ENCODE assay signal across 8 cellular contexts in the genomic region with DNA sequence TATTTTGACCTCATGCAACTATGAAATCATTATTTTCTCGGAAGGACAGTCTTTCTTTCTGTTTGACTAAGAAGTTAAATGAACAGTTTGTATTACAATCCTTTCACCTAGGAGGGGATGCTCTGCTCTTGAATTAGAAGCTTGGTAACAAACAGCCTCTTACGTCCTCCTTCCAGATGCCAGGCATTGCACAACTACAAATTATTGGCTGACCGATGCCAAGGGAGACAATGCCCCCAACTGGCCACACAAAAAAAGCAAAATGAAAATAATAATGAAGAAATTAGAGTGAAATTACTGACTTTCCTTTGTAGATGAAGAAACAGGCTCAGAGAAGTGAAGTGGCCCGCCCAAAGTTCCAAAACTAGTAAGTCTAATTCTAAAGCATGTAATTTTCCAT.
DNase-seq lines count a peak whose midpoint lies in the region; ATAC-seq, FAIRE-seq and TF ChIP-seq lines count a peak whose summit lies in the region.

No MANE protein-coding gene starts in this region.

- TF ChIP-seq CTCF in OCI-LY7 (conservative IDR thresholded peaks at IDR 0.05; ENCODE audit: low read length) (peak; percentile 66), fibroblast of pulmonary artery (IDR thresholded peaks at IDR 0.05; ENCODE audit: low read length, missing control alignments) (peak; percentile 37), retinal pigment epithelial cell (conservative IDR thresholded peaks at IDR 0.05; ENCODE audit: low read depth, low read length) (peak; percentile 60), ascending aorta (IDR thresholded peaks at IDR 0.05) (no peak)

- POLR2A ChIA-PET in OCI-LY7 (lab: Charles Lee) = interaction anchor here (0.6 kb wide), 1 partner anchor 660 kb away, joined by 3 read pairs; no protein-coding TSS in a partner anchor

- no peak overlapping the region for H3K27ac ChIP-seq in OCI-LY7 (ENCODE audit: low read depth, low read length, poor library complexity, severe bottlenecking)
- no peak overlapping the region for H3K27ac ChIP-seq in ascending aorta

- H3K27me3 ChIP-seq in ascending aorta = no peaks in the 10 kb centered on the region

- CTCF ChIA-PET in OCI-LY7 (lab: Charles Lee; ENCODE audit: unreplicated experiment) = no interaction called here

- H3K4me1 ChIP-seq in OCI-LY7 (ENCODE audit: insufficient read depth, low read length, poor library complexity, severe bottlenecking) (no peaks in the 10 kb centered on the region), ascending aorta (no peaks in the 10 kb centered on the region)

- H4K20me1 ChIP-seq in OCI-LY7 (ENCODE audit: insufficient read depth, low read length) = no peaks in the 10 kb centered on the region

- no peak for FAIRE-seq in GM19239 (lab: Jason Lieb, UNC)

- peak; percentile 90 for TF ChIP-seq RAD21 in Ishikawa (IDR thresholded peaks at IDR 0.05; ENCODE audit: low read depth)

- H3K9me3 ChIP-seq in OCI-LY7 (ENCODE audit: low read length) = no peaks in the 10 kb centered on the region
- no peaks in the 10 kb centered on the region for H3K9me3 ChIP-seq in ascending aorta

- H2AFZ ChIP-seq in OCI-LY7 (ENCODE audit: low read length) = no peak overlapping the region

- no peak for TF ChIP-seq EP300 in Ishikawa (IDR thresholded peaks at IDR 0.05; ENCODE audit: borderline replicate concordance)

- no peaks in the 10 kb centered on the region for H3K9me2 ChIP-seq in OCI-LY7 (ENCODE audit: insufficient read depth, low read length)

- intact Hi-C loops in OCI-LY7 (cut with micrococcal nuclease; ENCODE audit: unreplicated experiment) = no loop called here
- intact Hi-C loops in ascending aorta (cut with DNase I) = no loop called here

- no peak overlapping the region for H3K4me2 ChIP-seq in OCI-LY7 (ENCODE audit: low read length)

- H3K4me3 ChIP-seq in OCI-LY7 (ENCODE audit: low read depth, low read length, poor library complexity, severe bottlenecking) (no peak overlapping the region), fibroblast of pulmonary artery (replicated peaks; ENCODE audit: low read depth, low read length) (no peak overlapping the region), retinal pigment epithelial cell (ENCODE audit: low read length) (no peak overlapping the region), ascending aorta (no peak overlapping the region)

- DNase-seq in OCI-LY7 (ENCODE audit: low spot score) (no peak), fibroblast of pulmonary artery (ENCODE audit: low read depth) (peak; percentile 63), retinal pigment epithelial cell (ENCODE audit: low read depth) (peak; percentile 21), dedifferentiated amniotic fluid mesenchymal stem cell (ENCODE audit: extremely low spot score) (no peak), ascending aorta (ENCODE audit: low spot score in 2 of 2) (no peak), GM19239 (ENCODE audit: insufficient read length, low spot score) (no peak)

- H3K79me2 ChIP-seq in OCI-LY7 (ENCODE audit: insufficient read depth, low read depth, low read length) = no peaks in the 10 kb centered on the region

- ATAC-seq in HG03097 (IDR thresholded peaks at IDR 0.05; ENCODE audit: low FRiP score, unreplicated experiment) = no peak

- BruUV-seq in OCI-LY7 (replicated peaks; lab: Mats Ljungman, UMichigan) = no TSS peak

- H3K36me3 ChIP-seq in OCI-LY7 (ENCODE audit: insufficient read depth, low read length) (no peaks in the 10 kb centered on the region), ascending aorta (no peaks in the 10 kb centered on the region)

TF ChIP-seq in Ishikawa, 13 proteins besides CTCF, POLR2A, EP300 and RAD21:
- TF ChIP-seq TAF1 (IDR thresholded peaks at IDR 0.05; ENCODE audit: low read depth) = no peak
- TF ChIP-seq NFIC (IDR thresholded peaks at IDR 0.05) = no peak
- TF ChIP-seq CEBPB (IDR thresholded peaks at IDR 0.05) = peak; percentile 98
- no peak for TF ChIP-seq EGR1 (IDR thresholded peaks at IDR 0.05)
- TF ChIP-seq, protein P1, sequence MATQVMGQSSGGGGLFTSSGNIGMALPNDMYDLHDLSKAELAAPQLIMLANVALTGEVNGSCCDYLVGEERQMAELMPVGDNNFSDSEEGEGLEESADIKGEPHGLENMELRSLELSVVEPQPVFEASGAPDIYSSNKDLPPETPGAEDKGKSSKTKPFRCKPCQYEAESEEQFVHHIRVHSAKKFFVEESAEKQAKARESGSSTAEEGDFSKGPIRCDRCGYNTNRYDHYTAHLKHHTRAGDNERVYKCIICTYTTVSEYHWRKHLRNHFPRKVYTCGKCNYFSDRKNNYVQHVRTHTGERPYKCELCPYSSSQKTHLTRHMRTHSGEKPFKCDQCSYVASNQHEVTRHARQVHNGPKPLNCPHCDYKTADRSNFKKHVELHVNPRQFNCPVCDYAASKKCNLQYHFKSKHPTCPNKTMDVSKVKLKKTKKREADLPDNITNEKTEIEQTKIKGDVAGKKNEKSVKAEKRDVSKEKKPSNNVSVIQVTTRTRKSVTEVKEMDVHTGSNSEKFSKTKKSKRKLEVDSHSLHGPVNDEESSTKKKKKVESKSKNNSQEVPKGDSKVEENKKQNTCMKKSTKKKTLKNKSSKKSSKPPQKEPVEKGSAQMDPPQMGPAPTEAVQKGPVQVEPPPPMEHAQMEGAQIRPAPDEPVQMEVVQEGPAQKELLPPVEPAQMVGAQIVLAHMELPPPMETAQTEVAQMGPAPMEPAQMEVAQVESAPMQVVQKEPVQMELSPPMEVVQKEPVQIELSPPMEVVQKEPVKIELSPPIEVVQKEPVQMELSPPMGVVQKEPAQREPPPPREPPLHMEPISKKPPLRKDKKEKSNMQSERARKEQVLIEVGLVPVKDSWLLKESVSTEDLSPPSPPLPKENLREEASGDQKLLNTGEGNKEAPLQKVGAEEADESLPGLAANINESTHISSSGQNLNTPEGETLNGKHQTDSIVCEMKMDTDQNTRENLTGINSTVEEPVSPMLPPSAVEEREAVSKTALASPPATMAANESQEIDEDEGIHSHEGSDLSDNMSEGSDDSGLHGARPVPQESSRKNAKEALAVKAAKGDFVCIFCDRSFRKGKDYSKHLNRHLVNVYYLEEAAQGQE (IDR thresholded peaks at IDR 0.05; ENCODE audit: low read depth) = no peak

Comparison
In these comparisons a context has a peak if more than half of its experiments do, and no peak if none do; other contexts are left out.
1. DNase-seq: peak in fibroblast of pulmonary artery (single experiment) and retinal pigment epithelial cell (single experiment); none in OCI-LY7 (single experiment), dedifferentiated amniotic fluid mesenchymal stem cell (single experiment), ascending aorta (0 of 2) and GM19239 (single experiment).
2. CTCF ChIP-seq: peak in OCI-LY7 (single experiment), fibroblast of pulmonary artery (single experiment) and retinal pigment epithelial cell (single experiment); none in ascending aorta (0 of 3).